ENCODE assay signal across 7 cellular contexts in genomic region chr9:85984457-85984856, GRCh38.
"Had no signal": no experiment of that assay in that cellular context is flagged by ENCODE, and none has a peak within 500 bp of the region (broad histone marks: within the 10 kb centered on the region; RNA-seq: fewer than 3 reads in every experiment).

No MANE protein-coding gene starts in this region.

- FAIRE-seq: G401.6, GM12878, GM12891, GM12892, GM19239 had no signal

- ATAC-seq: GM12878 had no signal

- H3K4me3 ChIP-seq: GM12878 had no signal

- DNase-seq: GDM1, GF-D8 had no signal
